Comparison of ENCODE assay signal across 2 cellular contexts in the genomic region with DNA sequence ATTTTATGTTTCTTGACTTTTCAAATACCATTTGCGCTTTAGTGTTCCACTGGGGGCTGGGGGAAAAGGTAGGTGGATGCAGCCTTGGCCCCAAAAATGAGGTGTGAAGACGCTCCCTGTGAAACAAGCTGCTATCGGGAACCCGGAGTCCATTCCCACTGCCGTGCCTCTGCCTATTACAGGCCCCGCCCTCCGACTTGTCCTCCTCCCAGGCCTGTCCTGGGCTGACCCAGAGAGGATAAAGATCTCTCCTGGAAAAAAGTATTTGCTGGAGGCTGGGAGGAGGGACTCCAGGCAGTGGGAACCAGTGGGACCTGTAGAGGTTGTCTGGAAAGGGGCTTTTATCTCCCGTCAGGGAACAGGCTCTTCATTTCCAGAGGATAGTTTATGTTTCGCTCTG.
TF ChIP-seq lines count a peak whose summit lies in the region.

No MANE protein-coding gene starts in this region.

TF ChIP-seq in SK-N-SH treated with all-trans-retinoic acid at 6 μM for 48 hours, 23 proteins besides CTCF, POLR2A, EP300 and RAD21:
- TF ChIP-seq RARB (CRISPR knock-in tag; IDR thresholded peaks at IDR 0.05) (no peak), ZNF565 (CRISPR knock-in tag; conservative IDR thresholded peaks at IDR 0.05; ENCODE audit: low read depth) (no peak), ZNF8 (CRISPR knock-in tag; IDR thresholded peaks at IDR 0.05) (no peak), ZFP30 (CRISPR knock-in tag; IDR thresholded peaks at IDR 0.05) (no peak), ISL1 (CRISPR knock-in tag; IDR thresholded peaks at IDR 0.05) (no peak), ZC3H10 (CRISPR knock-in tag; IDR thresholded peaks at IDR 0.05) (no peak), TOX (CRISPR knock-in tag; IDR thresholded peaks at IDR 0.05; ENCODE audit: borderline replicate concordance) (no peak), ZFP3 (CRISPR knock-in tag; IDR thresholded peaks at IDR 0.05) (no peak), BACH2 (CRISPR knock-in tag; IDR thresholded peaks at IDR 0.05; ENCODE audit: borderline replicate concordance) (no peak), SNAI2 (CRISPR knock-in tag; IDR thresholded peaks at IDR 0.05) (no peak), ARNTL (CRISPR knock-in tag; IDR thresholded peaks at IDR 0.05; ENCODE audit: borderline replicate concordance, low read depth) (no peak), PPARA (CRISPR knock-in tag; IDR thresholded peaks at IDR 0.05; ENCODE audit: borderline replicate concordance) (no peak), OSR1 (CRISPR knock-in tag; IDR thresholded peaks at IDR 0.05) (no peak)
- TF ChIP-seq, protein P1, sequence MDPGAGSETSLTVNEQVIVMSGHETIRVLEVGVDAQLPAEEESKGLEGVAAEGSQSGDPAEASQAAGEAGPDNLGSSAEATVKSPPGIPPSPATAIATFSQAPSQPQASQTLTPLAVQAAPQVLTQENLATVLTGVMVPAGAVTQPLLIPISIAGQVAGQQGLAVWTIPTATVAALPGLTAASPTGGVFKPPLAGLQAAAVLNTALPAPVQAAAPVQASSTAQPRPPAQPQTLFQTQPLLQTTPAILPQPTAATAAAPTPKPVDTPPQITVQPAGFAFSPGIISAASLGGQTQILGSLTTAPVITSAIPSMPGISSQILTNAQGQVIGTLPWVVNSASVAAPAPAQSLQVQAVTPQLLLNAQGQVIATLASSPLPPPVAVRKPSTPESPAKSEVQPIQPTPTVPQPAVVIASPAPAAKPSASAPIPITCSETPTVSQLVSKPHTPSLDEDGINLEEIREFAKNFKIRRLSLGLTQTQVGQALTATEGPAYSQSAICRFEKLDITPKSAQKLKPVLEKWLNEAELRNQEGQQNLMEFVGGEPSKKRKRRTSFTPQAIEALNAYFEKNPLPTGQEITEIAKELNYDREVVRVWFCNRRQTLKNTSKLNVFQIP (CRISPR knock-in tag; IDR thresholded peaks at IDR 0.05; ENCODE audit: borderline replicate concordance, low read depth), result no peak
- TF ChIP-seq, protein P2, sequence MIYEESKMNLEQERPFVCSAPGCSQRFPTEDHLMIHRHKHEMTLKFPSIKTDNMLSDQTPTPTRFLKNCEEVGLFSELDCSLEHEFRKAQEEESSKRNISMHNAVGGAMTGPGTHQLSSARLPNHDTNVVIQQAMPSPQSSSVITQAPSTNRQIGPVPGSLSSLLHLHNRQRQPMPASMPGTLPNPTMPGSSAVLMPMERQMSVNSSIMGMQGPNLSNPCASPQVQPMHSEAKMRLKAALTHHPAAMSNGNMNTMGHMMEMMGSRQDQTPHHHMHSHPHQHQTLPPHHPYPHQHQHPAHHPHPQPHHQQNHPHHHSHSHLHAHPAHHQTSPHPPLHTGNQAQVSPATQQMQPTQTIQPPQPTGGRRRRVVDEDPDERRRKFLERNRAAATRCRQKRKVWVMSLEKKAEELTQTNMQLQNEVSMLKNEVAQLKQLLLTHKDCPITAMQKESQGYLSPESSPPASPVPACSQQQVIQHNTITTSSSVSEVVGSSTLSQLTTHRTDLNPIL (CRISPR knock-in tag; IDR thresholded peaks at IDR 0.05; ENCODE audit: low read depth), result no peak
- TF ChIP-seq, protein P3, sequence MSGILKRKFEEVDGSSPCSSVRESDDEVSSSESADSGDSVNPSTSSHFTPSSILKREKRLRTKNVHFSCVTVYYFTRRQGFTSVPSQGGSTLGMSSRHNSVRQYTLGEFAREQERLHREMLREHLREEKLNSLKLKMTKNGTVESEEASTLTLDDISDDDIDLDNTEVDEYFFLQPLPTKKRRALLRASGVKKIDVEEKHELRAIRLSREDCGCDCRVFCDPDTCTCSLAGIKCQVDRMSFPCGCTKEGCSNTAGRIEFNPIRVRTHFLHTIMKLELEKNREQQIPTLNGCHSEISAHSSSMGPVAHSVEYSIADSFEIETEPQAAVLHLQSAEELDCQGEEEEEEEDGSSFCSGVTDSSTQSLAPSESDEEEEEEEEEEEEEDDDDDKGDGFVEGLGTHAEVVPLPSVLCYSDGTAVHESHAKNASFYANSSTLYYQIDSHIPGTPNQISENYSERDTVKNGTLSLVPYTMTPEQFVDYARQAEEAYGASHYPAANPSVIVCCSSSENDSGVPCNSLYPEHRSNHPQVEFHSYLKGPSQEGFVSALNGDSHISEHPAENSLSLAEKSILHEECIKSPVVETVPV (CRISPR knock-in tag; IDR thresholded peaks at IDR 0.05), result no peak

TF ChIP-seq in HepG2, 621 proteins besides CTCF, POLR2A, EP300 and RAD21:
- TF ChIP-seq, protein P4, sequence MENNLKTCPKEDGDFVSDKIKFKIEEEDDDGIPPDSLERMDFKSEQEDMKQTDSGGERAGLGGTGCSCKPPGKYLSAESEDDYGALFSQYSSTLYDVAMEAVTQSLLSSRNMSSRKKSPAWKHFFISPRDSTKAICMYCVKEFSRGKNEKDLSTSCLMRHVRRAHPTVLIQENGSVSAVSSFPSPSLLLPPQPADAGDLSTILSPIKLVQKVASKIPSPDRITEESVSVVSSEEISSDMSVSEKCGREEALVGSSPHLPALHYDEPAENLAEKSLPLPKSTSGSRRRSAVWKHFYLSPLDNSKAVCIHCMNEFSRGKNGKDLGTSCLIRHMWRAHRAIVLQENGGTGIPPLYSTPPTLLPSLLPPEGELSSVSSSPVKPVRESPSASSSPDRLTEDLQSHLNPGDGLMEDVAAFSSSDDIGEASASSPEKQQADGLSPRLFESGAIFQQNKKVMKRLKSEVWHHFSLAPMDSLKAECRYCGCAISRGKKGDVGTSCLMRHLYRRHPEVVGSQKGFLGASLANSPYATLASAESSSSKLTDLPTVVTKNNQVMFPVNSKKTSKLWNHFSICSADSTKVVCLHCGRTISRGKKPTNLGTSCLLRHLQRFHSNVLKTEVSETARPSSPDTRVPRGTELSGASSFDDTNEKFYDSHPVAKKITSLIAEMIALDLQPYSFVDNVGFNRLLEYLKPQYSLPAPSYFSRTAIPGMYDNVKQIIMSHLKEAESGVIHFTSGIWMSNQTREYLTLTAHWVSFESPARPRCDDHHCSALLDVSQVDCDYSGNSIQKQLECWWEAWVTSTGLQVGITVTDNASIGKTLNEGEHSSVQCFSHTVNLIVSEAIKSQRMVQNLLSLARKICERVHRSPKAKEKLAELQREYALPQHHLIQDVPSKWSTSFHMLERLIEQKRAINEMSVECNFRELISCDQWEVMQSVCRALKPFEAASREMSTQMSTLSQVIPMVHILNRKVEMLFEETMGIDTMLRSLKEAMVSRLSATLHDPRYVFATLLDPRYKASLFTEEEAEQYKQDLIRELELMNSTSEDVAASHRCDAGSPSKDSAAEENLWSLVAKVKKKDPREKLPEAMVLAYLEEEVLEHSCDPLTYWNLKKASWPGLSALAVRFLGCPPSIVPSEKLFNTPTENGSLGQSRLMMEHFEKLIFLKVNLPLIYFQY (CRISPR knock-in tag; IDR thresholded peaks at IDR 0.05; ENCODE audit: borderline replicate concordance), result no peak
- no peak for TF ChIP-seq PAX8 (CRISPR knock-in tag; IDR thresholded peaks at IDR 0.05; ENCODE audit: borderline replicate concordance)
- TF ChIP-seq, protein P5, sequence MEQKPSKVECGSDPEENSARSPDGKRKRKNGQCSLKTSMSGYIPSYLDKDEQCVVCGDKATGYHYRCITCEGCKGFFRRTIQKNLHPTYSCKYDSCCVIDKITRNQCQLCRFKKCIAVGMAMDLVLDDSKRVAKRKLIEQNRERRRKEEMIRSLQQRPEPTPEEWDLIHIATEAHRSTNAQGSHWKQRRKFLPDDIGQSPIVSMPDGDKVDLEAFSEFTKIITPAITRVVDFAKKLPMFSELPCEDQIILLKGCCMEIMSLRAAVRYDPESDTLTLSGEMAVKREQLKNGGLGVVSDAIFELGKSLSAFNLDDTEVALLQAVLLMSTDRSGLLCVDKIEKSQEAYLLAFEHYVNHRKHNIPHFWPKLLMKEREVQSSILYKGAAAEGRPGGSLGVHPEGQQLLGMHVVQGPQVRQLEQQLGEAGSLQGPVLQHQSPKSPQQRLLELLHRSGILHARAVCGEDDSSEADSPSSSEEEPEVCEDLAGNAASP (CRISPR knock-in tag; IDR thresholded peaks at IDR 0.05; ENCODE audit: borderline replicate concordance), result peak; percentile 81; the same call in 1 of the 2 replicates
- TF ChIP-seq RXRB (CRISPR knock-in tag; IDR thresholded peaks at IDR 0.05; ENCODE audit: borderline replicate concordance), result 0 out of 2 replicates have a peak, but pooled peaks have one; percentile 15
